Comparison of ENCODE assay signal across 21 cellular contexts in genomic region chr10:116715839-116716377, GRCh38. TPM values are rescaled to one million over a fixed set of nuclear protein-coding genes. Genes with fewer than 3 reads are reported as not detected.
"Had no signal": no experiment of that assay in that cellular context is flagged by ENCODE, and none has a peak within 500 bp of the region (broad histone marks: within the 10 kb centered on the region; RNA-seq: fewer than 3 reads in every experiment).

No MANE protein-coding gene starts in this region.

- H3K79me2 ChIP-seq: hepatocyte had no signal

- H3K4me1 ChIP-seq: colonic mucosa, foreskin keratinocyte, left lung had no signal

- H3K4me3 ChIP-seq: colonic mucosa, esophagus muscularis mucosa, gastroesophageal sphincter, heart left ventricle, hepatocyte, left lung, pancreas, right atrium auricular region, skin epidermis, suprapubic skin had no signal

- H3K4me2 ChIP-seq: hepatocyte had no signal

- DNase-seq: colonic mucosa; effector CD8-positive, alpha-beta T cell; foreskin keratinocyte; left lung; mesendoderm; midbrain; naive thymus-derived CD8-positive, alpha-beta T cell; pancreas; stimulated activated CD4-positive, alpha-beta T cell treated with anti-CD3 and anti-CD28 coated beads, Interleukin-15, amount 100 ng/mL, for 24 hours; stimulated activated CD4-positive, alpha-beta T cell treated with anti-CD3 and anti-CD28 coated beads, Interleukin-2, amount 100 ng/mL, for 48 hours; stimulated activated naive B cell treated with anti-CD40 and anti-IgM and Interleukin-4, amounts not matched to agents 10 μg/mL and 1 μg/mL and 100 μg/mL, for 72 hours; trophoblast cell had no signal

- H3K27ac ChIP-seq: colonic mucosa, esophagus muscularis mucosa, foreskin keratinocyte, gastroesophageal sphincter, heart left ventricle, hepatocyte, left lung, neutrophil, pancreas, right atrium auricular region, skin epidermis, suprapubic skin had no signal

- H3K9me3 ChIP-seq: colonic mucosa, esophagus muscularis mucosa, gastroesophageal sphincter, heart left ventricle, left lung, neutrophil, pancreas, right atrium auricular region, suprapubic skin had no signal

- ATAC-seq: foreskin keratinocyte; gastroesophageal sphincter; left lung; naive thymus-derived CD8-positive, alpha-beta T cell; pancreas; sciatic nerve; stimulated activated naive B cell treated with anti-CD40 and anti-IgM and Interleukin-4, amounts not matched to agents 10 μg/mL and 1 μg/mL and 100 μg/mL, for 72 hours had no signal

- H3K27me3 ChIP-seq: colonic mucosa, esophagus muscularis mucosa, foreskin keratinocyte, gastroesophageal sphincter, heart left ventricle, hepatocyte, pancreas, right atrium auricular region, suprapubic skin had no signal

- H2AFZ ChIP-seq: hepatocyte had no signal

- H3K36me3 ChIP-seq: colonic mucosa, esophagus muscularis mucosa, gastroesophageal sphincter, heart left ventricle, left lung, neutrophil, pancreas, right atrium auricular region, suprapubic skin had no signal

RNA-seq across cellular contexts. Expression of gene HSPA12A, which starts 26.5 kb away (rescaled TPM):
- total RNA-seq: naive thymus-derived CD8-positive, alpha-beta T cell had no signal
- polyA plus RNA-seq: naive thymus-derived CD8-positive, alpha-beta T cell had no signal
